ENCODE assay signal across 18 cellular contexts in genomic region chr10:13829790-13830189, GRCh38.
"Had no signal": no experiment of that assay in that cellular context is flagged by ENCODE, and none has a peak within 500 bp of the region (broad histone marks: within the 10 kb centered on the region; RNA-seq: fewer than 3 reads in every experiment).

No MANE protein-coding gene starts in this region.

- H3K4me3 Mint-ChIP-seq: memory B cell, naive B cell had no signal

- H3K27ac ChIP-seq: esophagus muscularis mucosa, gastrocnemius medialis, left ventricle myocardium inferior, lower lobe of right lung, right atrium auricular region, tibial artery, upper lobe of left lung, uterus had no signal

- H3K9me3 ChIP-seq: esophagus muscularis mucosa, gastrocnemius medialis, left ventricle myocardium inferior, lower lobe of right lung, right atrium auricular region, tibial artery, upper lobe of left lung, uterus had no signal

- H3K36me3 ChIP-seq: esophagus muscularis mucosa, gastrocnemius medialis, left ventricle myocardium inferior, lower lobe of right lung, right atrium auricular region, tibial artery, upper lobe of left lung, uterus had no signal

- H3K27me3 ChIP-seq: esophagus muscularis mucosa, gastrocnemius medialis, right atrium auricular region, tibial artery, upper lobe of left lung, uterus had no signal

- H3K4me3 ChIP-seq: esophagus muscularis mucosa, gastrocnemius medialis, left ventricle myocardium inferior, lower lobe of right lung, right atrium auricular region, tibial artery, upper lobe of left lung, uterus had no signal

- DNase-seq: cerebellar nuclear complex; effector CD4-positive, alpha-beta T cell; gastrocnemius medialis; kidney; left cardiac atrium; left ventricle myocardium inferior; lower lobe of right lung; naive B cell; small intestine; stimulated activated CD4-positive, alpha-beta T cell treated with anti-CD3 and anti-CD28 coated beads, Interleukin-2, amount 100 ng/mL, for 48 hours; stimulated activated naive CD4-positive, alpha-beta T cell treated with Interleukin-2 at 50 U/mL for 16 hours; tibial artery; upper lobe of left lung; uterus had no signal

- FAIRE-seq: colon, kidney, small intestine had no signal

- H3K4me1 ChIP-seq: uterus had no signal

- ATAC-seq: gastrocnemius medialis, left cardiac atrium, lower lobe of right lung had no signal

- H3K27ac Mint-ChIP-seq: memory B cell had no signal

- H3K36me3 Mint-ChIP-seq: memory B cell, naive B cell had no signal
